Comparison of ENCODE assay signal across 32 cellular contexts in the genomic region with DNA sequence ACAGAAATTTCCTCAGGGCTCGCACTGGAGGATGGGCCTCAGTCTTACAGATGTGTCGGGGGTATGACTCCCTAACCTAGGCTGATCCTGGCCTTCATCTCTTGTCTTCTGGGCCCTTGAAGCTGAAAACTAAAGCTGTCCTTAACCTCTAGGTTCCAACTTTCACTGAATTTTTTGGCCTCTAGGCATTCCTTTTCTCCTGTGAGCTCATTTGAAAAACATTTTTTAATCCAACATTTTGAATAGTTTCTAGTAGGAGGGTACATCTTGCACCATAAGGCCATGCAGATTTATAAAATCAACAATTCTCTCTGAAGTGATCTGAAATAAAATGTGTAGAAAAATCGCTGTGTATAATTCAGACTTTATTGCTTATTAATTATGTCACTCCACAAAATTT. TPM values are rescaled to one million over a fixed set of nuclear protein-coding genes. Genes with fewer than 3 reads are reported as not detected.
DNase-seq lines count a peak whose midpoint lies in the region; ATAC-seq and TF ChIP-seq lines count a peak whose summit lies in the region.
"Had no signal": no experiment of that assay in that cellular context is flagged by ENCODE, and none has a peak within 500 bp of the region (broad histone marks: within the 10 kb centered on the region; RNA-seq: fewer than 3 reads in every experiment).

No MANE protein-coding gene starts in this region.

- intact Hi-C loops in ascending aorta (cut with DNase I) (loop anchor here (2.0 kb wide), 1 partner anchor 20 kb away; a partner anchor contains a TSS), testis (cut with DNase I; ENCODE audit: low total_unique reads) (no loop called here)

- peaks cover 3% of the 10 kb centered on the region for H3K27me3 Mint-ChIP-seq in activated naive CD8-positive, alpha-beta T cell treated with anti-CD3 and anti-CD28 coated beads, Interleukin-2, amount 50 U/mL, for 24 hours
- H3K27me3 Mint-ChIP-seq: activated CD4-positive, alpha-beta T cell treated with anti-CD3 and anti-CD28 coated beads, Interleukin-2, amount 10 ng/mL, durations not matched to agents 7 days and 5 days; dendritic cell treated with granulocyte-macrophage colony-stimulating factor and Interleukin-4, amounts not matched to agents 40 ng/mL and 50 ng/mL, for 4 days; natural killer cell treated with Interleukin-12 subunit alpha and Interleukin-12 subunit beta and Interleukin-15 and Interleukin-18, amount 100 ng/mL, for 72 hours had no signal

- H3K4me1 Mint-ChIP-seq in activated naive CD8-positive, alpha-beta T cell treated with anti-CD3 and anti-CD28 coated beads, Interleukin-2, amount 50 U/mL, for 24 hours: peaks cover 16% of the 10 kb centered on the region
- H3K4me1 Mint-ChIP-seq: immature natural killer cell had no signal

- ATAC-seq in activated naive CD8-positive, alpha-beta T cell treated with anti-CD3 and anti-CD28 coated beads, Interleukin-2, amount 50 U/mL, for 24 hours: no peak
- ATAC-seq: activated T-cell treated with anti-CD3 and anti-CD28 coated beads, Interleukin-2, amount 50 U/mL, for 4 hours; esophagus mucosa; natural killer cell treated with Interleukin-12 subunit alpha and Interleukin-12 subunit beta and Interleukin-15 and Interleukin-18, amount 100 ng/mL, for 72 hours had no signal

- H3K4me2 ChIP-seq in GM23248 (ENCODE audit: unreplicated experiment): peak overlapping the region; percentile 13
- H3K4me2 ChIP-seq: PC-9 had no signal

- H3K4me3 Mint-ChIP-seq in activated naive CD8-positive, alpha-beta T cell treated with anti-CD3 and anti-CD28 coated beads, Interleukin-2, amount 50 U/mL, for 24 hours: no peak overlapping the region
- H3K4me3 Mint-ChIP-seq: activated CD4-positive, alpha-beta T cell treated with anti-CD3 and anti-CD28 coated beads, Interleukin-2, amount 10 ng/mL, durations not matched to agents 7 days and 5 days; activated T-cell treated with anti-CD3 and anti-CD28 coated beads, Interleukin-2, amount 50 U/mL, for 4 hours; dendritic cell treated with granulocyte-macrophage colony-stimulating factor and Interleukin-4, amounts not matched to agents 40 ng/mL and 50 ng/mL, for 4 days; endodermal cell; immature natural killer cell; natural killer cell treated with Interleukin-12 subunit alpha and Interleukin-12 subunit beta and Interleukin-15 and Interleukin-18, amount 100 ng/mL, for 72 hours had no signal

- H3K9ac ChIP-seq in GM23248: no peak overlapping the region

- H3K27ac Mint-ChIP-seq in activated naive CD8-positive, alpha-beta T cell treated with anti-CD3 and anti-CD28 coated beads, Interleukin-2, amount 50 U/mL, for 24 hours: no peak overlapping the region
- H3K27ac Mint-ChIP-seq: dendritic cell treated with granulocyte-macrophage colony-stimulating factor and Interleukin-4, amounts not matched to agents 40 ng/mL and 50 ng/mL, for 4 days had no signal

- H3K27ac ChIP-seq in GM23248 (peak overlapping the region; percentile 57), ascending aorta (peak overlapping the region; percentile 70 to 79), testis (peak overlapping the region; percentile 47 to 70), SJCRH30 (no peak overlapping the region)
- H3K27ac ChIP-seq: C4-2B, left ventricle myocardium inferior, PC-9, spleen had no signal

- H3K36me3 ChIP-seq in GM23248 (ENCODE audit: low read depth): 0 out of 2 replicates have a peak, but pooled peaks cover 8% of the 10 kb centered on the region
- H3K36me3 ChIP-seq in ascending aorta: peaks cover 3 to 6% of the 10 kb centered on the region in 2 donors
- no peaks in the 10 kb centered on the region for H3K36me3 ChIP-seq in testis (ENCODE audit: low read depth, missing control alignments)
- peaks cover 5% of the 10 kb centered on the region; the same call in 1 of the 2 replicates for H3K36me3 ChIP-seq in SJCRH30

- H3K36me3 Mint-ChIP-seq in activated naive CD8-positive, alpha-beta T cell treated with anti-CD3 and anti-CD28 coated beads, Interleukin-2, amount 50 U/mL, for 24 hours (ENCODE audit: low read depth): peaks cover 18% of the 10 kb centered on the region
- H3K36me3 Mint-ChIP-seq: natural killer cell treated with Interleukin-12 subunit alpha and Interleukin-12 subunit beta and Interleukin-15 and Interleukin-18, amount 100 ng/mL, for 72 hours had no signal

- no peaks in the 10 kb centered on the region for H3K9me3 Mint-ChIP-seq in activated naive CD8-positive, alpha-beta T cell treated with anti-CD3 and anti-CD28 coated beads, Interleukin-2, amount 50 U/mL, for 24 hours
- H3K9me3 Mint-ChIP-seq: activated CD4-positive, alpha-beta T cell treated with anti-CD3 and anti-CD28 coated beads, Interleukin-2, amount 10 ng/mL, durations not matched to agents 7 days and 5 days; activated T-cell treated with anti-CD3 and anti-CD28 coated beads, Interleukin-2, amount 50 U/mL, for 4 hours; dendritic cell treated with granulocyte-macrophage colony-stimulating factor and Interleukin-4, amounts not matched to agents 40 ng/mL and 50 ng/mL, for 4 days; endodermal cell; immature natural killer cell; natural killer cell treated with Interleukin-12 subunit alpha and Interleukin-12 subunit beta and Interleukin-15 and Interleukin-18, amount 100 ng/mL, for 72 hours had no signal

- H4K20me1 ChIP-seq in GM23248 (ENCODE audit: insufficient read depth): no peaks in the 10 kb centered on the region

- peaks cover 4% of the 10 kb centered on the region; the same call in 1 of the 2 replicates for H3F3A ChIP-seq in GM23248 (ENCODE audit: insufficient read depth)

- peak; percentile 41 for DNase-seq in GM23248
- DNase-seq in ascending aorta (ENCODE audit: low spot score in 2 of 2): no peak
- DNase-seq in fibroblast of the conjunctiva (ENCODE audit: low read depth): peak; percentile 23
- no peak for DNase-seq in testis
- DNase-seq in activated naive CD8-positive, alpha-beta T cell treated with anti-CD3 and anti-CD28 coated beads, Interleukin-2, amount 50 U/mL, for 24 hours: no peak
- no peak for DNase-seq in SJCRH30
- no peak for DNase-seq in activated naive CD4-positive, alpha-beta T cell treated with anti-CD3 and anti-CD28 coated beads, Interleukin-2, amount 50 U/mL, for 16 hours
- no peak for DNase-seq in central memory CD4-positive, alpha-beta T cell
- DNase-seq: activated CD4-positive, alpha-beta T cell treated with anti-CD3 and anti-CD28 coated beads, Interleukin-2, amount 10 ng/mL, durations not matched to agents 7 days and 5 days; activated naive CD4-positive, alpha-beta T cell; activated T-cell treated with anti-CD3 and anti-CD28 coated beads, Interleukin-2, amount 50 U/mL, for 4 hours; Caco-2; DMS79 treated with DMSO at 0.1 percent for 48 hours; endodermal cell; HCEC 1CT; hypothalamus; immature natural killer cell; KBM-7; left ventricle myocardium inferior; NCI-H1436; NCI-H2107; NCI-H524; PC-9; SHP77; spleen; stimulated activated CD4-positive, alpha-beta T cell treated with anti-CD3 and anti-CD28 coated beads, Interleukin-4, amount 100 ng/mL, for 1 hour; SW 1271; T1000 had no signal

- TF ChIP-seq CTCF in ascending aorta (IDR thresholded peaks at IDR 0.05) (no peak), testis (IDR thresholded peaks at IDR 0.05) (no peak)

- H3K4me3 ChIP-seq in GM23248 (no peak overlapping the region), ascending aorta (no peak overlapping the region), testis (no peak overlapping the region), SJCRH30 (no peak overlapping the region)
- H3K4me3 ChIP-seq: left ventricle myocardium inferior, PC-9, spleen had no signal

- H3K4me1 ChIP-seq in GM23248 (ENCODE audit: insufficient read depth) (peaks cover 31% of the 10 kb centered on the region), ascending aorta (peaks cover 0 to 22% of the 10 kb centered on the region in 2 donors), testis (peaks cover 5% of the 10 kb centered on the region), SJCRH30 (no peaks in the 10 kb centered on the region)
- H3K4me1 ChIP-seq: Caco-2, left ventricle myocardium inferior, spleen had no signal

- 60% methylated on average over 3 of the region's 3 CpGs for WGBS in GM23248 (ENCODE audit: low coverage in 1 of 2, low lambda C conversion rate in 2 of 2, missing lambda C conversion rate in 2 of 2), 2 experiments
- 63 to 71% methylated on average over 3 of the region's 3 CpGs for WGBS in testis, 2 donors

- H3K79me2 ChIP-seq in GM23248 (ENCODE audit: insufficient read depth): no peaks in the 10 kb centered on the region

- no peaks in the 10 kb centered on the region for H3K9me3 ChIP-seq in GM23248 (ENCODE audit: low read depth)
- H3K9me3 ChIP-seq in ascending aorta: no peaks in the 10 kb centered on the region
- no peaks in the 10 kb centered on the region for H3K9me3 ChIP-seq in testis
- H3K9me3 ChIP-seq in SJCRH30 (replicated peaks): no peaks in the 10 kb centered on the region
- H3K9me3 ChIP-seq: Caco-2, left ventricle myocardium inferior, spleen had no signal

- in situ Hi-C loops in GM23248 (cut with MboI): no loop called here

- no peak for TF ChIP-seq POLR2A in testis (IDR thresholded peaks at IDR 0.05)

- no peaks in the 10 kb centered on the region for H3K9me2 ChIP-seq in GM23248 (ENCODE audit: insufficient read depth)

- H2AFZ ChIP-seq in GM23248: peak overlapping the region; percentile 30; the same call in 1 of the 2 replicates
- H2AFZ ChIP-seq: PC-9 had no signal

- H3K27me3 ChIP-seq in GM23248 (replicated peaks; ENCODE audit: insufficient read depth) (no peaks in the 10 kb centered on the region), ascending aorta (no peaks in the 10 kb centered on the region), testis (no peaks in the 10 kb centered on the region), SJCRH30 (no peaks in the 10 kb centered on the region)
- H3K27me3 ChIP-seq: spleen had no signal

RNA-seq across cellular contexts. Expression of a gene that starts 19.7 kb away (rescaled TPM):
- 31.0 and 41.6 TPM in 2 replicates for total RNA-seq in GM23248 (2014; rRNA removed; shearing (Covaris generic))
- polyA plus RNA-seq in GM23248 (2016; fragmentation: Nextera tagmentation; extraction: Ambion mirVana): 38.0 and 40.8 TPM in 2 replicates
- total RNA-seq in ascending aorta: 38.6 TPM
- 10 to 100 TPM; 23.0 to 25.4 TPM for total RNA-seq in testis
- polyA plus RNA-seq in testis (ENCODE audit: insufficient read depth, low read depth, low replicate concordance): 14.5 TPM
- total RNA-seq in SJCRH30 (2014; rRNA removed; shearing (Covaris generic)): 25.2 and 26.3 TPM in 2 replicates

RNA-seq across cellular contexts. Expression of a gene that starts 19.8 kb away (rescaled TPM):
- 33.9 and 50.5 TPM in 2 replicates for total RNA-seq in GM23248 (2014; rRNA removed; shearing (Covaris generic))
- polyA plus RNA-seq in GM23248 (2016; fragmentation: Nextera tagmentation; extraction: Ambion mirVana) (17.2 and 18.0 TPM in 2 replicates), testis (ENCODE audit: insufficient read depth, low read depth, low replicate concordance) (31.2 TPM)
- total RNA-seq in ascending aorta (124 TPM), testis (10 to 100 TPM; 65.2 to 81.6 TPM)
- 22.3 and 23.5 TPM in 2 replicates for total RNA-seq in SJCRH30 (2014; rRNA removed; shearing (Covaris generic))

Comparison
In these comparisons a context has a peak if more than half of its experiments do, and no peak if none do; other contexts are left out.
1. DNase-seq: peak in GM23248 (single experiment) and fibroblast of the conjunctiva (single experiment); none in ascending aorta (0 of 2), testis (single experiment), activated naive CD8-positive, alpha-beta T cell treated with anti-CD3 and anti-CD28 coated beads, Interleukin-2, amount 50 U/mL, for 24 hours (single experiment), SJCRH30 (0 of 2), activated naive CD4-positive, alpha-beta T cell treated with anti-CD3 and anti-CD28 coated beads, Interleukin-2, amount 50 U/mL, for 16 hours (single experiment) and central memory CD4-positive, alpha-beta T cell (single experiment).